In the genomic region with DNA sequence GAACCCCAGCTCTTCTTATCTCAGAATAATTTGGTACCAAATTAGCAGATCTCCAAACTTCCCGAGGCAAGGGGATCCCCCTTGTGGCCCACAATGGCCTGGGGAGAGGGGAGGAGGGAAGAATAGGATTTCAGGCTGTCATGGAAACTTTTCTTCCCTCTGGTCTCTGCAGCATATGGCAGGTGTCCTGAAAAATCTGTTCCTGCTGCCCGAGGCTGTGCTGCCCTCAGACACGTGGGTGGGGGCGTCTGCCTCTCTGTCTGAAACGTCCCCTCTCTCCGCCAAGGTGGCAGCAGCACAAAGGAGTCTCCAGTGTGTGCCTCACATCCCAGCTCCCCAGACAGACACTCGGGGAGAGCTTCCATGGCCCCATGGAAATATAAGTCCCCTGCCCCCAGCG, we compare ENCODE assay signal across 1 cellular context.
TF ChIP-seq lines count a peak whose summit lies in the region.

No MANE protein-coding gene starts in this region.

TF ChIP-seq in HepG2, 621 proteins besides CTCF, POLR2A, EP300 and RAD21:
- no peak for TF ChIP-seq ZNF180 (CRISPR knock-in tag; IDR thresholded peaks at IDR 0.05; ENCODE audit: borderline replicate concordance, low read depth)
- TF ChIP-seq GATAD1 (CRISPR knock-in tag; IDR thresholded peaks at IDR 0.05): no peak
- TF ChIP-seq, protein P1, sequence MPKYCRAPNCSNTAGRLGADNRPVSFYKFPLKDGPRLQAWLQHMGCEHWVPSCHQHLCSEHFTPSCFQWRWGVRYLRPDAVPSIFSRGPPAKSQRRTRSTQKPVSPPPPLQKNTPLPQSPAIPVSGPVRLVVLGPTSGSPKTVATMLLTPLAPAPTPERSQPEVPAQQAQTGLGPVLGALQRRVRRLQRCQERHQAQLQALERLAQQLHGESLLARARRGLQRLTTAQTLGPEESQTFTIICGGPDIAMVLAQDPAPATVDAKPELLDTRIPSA (CRISPR knock-in tag; IDR thresholded peaks at IDR 0.05; ENCODE audit: borderline replicate concordance): no peak
- TF ChIP-seq, protein P2, sequence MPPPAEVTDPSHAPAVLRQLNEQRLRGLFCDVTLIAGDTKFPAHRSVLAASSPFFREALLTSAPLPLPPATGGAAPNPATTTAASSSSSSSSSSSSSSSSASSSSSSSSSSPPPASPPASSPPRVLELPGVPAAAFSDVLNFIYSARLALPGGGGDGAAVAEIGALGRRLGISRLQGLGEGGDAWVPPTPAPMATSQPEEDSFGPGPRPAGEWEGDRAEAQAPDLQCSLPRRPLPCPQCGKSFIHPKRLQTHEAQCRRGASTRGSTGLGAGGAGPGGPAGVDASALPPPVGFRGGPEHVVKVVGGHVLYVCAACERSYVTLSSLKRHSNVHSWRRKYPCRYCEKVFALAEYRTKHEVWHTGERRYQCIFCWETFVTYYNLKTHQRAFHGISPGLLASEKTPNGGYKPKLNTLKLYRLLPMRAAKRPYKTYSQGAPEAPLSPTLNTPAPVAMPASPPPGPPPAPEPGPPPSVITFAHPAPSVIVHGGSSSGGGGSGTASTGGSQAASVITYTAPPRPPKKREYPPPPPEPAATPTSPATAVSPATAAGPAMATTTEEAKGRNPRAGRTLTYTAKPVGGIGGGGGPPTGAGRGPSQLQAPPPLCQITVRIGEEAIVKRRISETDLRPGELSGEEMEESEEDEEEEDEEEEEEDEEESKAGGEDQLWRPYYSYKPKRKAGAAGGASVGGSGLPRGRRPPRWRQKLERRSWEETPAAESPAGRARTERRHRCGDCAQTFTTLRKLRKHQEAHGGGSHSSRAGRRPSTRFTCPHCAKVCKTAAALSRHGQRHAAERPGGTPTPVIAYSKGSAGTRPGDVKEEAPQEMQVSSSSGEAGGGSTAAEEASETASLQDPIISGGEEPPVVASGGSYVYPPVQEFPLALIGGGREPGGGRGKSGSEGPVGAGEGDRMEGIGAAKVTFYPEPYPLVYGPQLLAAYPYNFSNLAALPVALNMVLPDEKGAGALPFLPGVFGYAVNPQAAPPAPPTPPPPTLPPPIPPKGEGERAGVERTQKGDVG (CRISPR knock-in tag; IDR thresholded peaks at IDR 0.05; ENCODE audit: borderline replicate concordance): no peak
- no peak for TF ChIP-seq AHR (CRISPR knock-in tag; IDR thresholded peaks at IDR 0.05)
- TF ChIP-seq ZFP1 (CRISPR knock-in tag; IDR thresholded peaks at IDR 0.05): no peak
- no peak for TF ChIP-seq HNRNPL (IDR thresholded peaks at IDR 0.05; ENCODE audit: low read depth, low read length)
- no peak for TF ChIP-seq TGIF2 (CRISPR knock-in tag; IDR thresholded peaks at IDR 0.05)
- TF ChIP-seq GABPB1 (CRISPR knock-in tag; IDR thresholded peaks at IDR 0.05): no peak
- no peak for TF ChIP-seq ZNF468 (CRISPR knock-in tag; IDR thresholded peaks at IDR 0.05)
- no peak for TF ChIP-seq NFYC (CRISPR knock-in tag; IDR thresholded peaks at IDR 0.05)
- no peak for TF ChIP-seq RELA (CRISPR knock-in tag; IDR thresholded peaks at IDR 0.05)
- TF ChIP-seq, protein P3, sequence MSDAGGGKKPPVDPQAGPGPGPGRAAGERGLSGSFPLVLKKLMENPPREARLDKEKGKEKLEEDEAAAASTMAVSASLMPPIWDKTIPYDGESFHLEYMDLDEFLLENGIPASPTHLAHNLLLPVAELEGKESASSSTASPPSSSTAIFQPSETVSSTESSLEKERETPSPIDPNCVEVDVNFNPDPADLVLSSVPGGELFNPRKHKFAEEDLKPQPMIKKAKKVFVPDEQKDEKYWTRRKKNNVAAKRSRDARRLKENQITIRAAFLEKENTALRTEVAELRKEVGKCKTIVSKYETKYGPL (CRISPR knock-in tag; IDR thresholded peaks at IDR 0.05): no peak
- no peak for TF ChIP-seq MZF1 (CRISPR knock-in tag; IDR thresholded peaks at IDR 0.05; ENCODE audit: borderline replicate concordance)
- TF ChIP-seq, protein P4, sequence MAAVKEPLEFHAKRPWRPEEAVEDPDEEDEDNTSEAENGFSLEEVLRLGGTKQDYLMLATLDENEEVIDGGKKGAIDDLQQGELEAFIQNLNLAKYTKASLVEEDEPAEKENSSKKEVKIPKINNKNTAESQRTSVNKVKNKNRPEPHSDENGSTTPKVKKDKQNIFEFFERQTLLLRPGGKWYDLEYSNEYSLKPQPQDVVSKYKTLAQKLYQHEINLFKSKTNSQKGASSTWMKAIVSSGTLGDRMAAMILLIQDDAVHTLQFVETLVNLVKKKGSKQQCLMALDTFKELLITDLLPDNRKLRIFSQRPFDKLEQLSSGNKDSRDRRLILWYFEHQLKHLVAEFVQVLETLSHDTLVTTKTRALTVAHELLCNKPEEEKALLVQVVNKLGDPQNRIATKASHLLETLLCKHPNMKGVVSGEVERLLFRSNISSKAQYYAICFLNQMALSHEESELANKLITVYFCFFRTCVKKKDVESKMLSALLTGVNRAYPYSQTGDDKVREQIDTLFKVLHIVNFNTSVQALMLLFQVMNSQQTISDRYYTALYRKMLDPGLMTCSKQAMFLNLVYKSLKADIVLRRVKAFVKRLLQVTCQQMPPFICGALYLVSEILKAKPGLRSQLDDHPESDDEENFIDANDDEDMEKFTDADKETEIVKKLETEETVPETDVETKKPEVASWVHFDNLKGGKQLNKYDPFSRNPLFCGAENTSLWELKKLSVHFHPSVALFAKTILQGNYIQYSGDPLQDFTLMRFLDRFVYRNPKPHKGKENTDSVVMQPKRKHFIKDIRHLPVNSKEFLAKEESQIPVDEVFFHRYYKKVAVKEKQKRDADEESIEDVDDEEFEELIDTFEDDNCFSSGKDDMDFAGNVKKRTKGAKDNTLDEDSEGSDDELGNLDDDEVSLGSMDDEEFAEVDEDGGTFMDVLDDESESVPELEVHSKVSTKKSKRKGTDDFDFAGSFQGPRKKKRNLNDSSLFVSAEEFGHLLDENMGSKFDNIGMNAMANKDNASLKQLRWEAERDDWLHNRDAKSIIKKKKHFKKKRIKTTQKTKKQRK (IDR thresholded peaks at IDR 0.05; ENCODE audit: low read length): no peak
- TF ChIP-seq ZNF20 (CRISPR knock-in tag; IDR thresholded peaks at IDR 0.05): no peak
- no peak for TF ChIP-seq ATAD3A (CRISPR knock-in tag; IDR thresholded peaks at IDR 0.05)
- TF ChIP-seq TCF12 (IDR thresholded peaks at IDR 0.05): no peak
- TF ChIP-seq TCF12 (CRISPR knock-in tag; IDR thresholded peaks at IDR 0.05): no peak
